Comparison of ENCODE assay signal across 27 cellular contexts in genomic region chr19:35022460-35022859, GRCh38. TPM values are rescaled to one million over a fixed set of nuclear protein-coding genes. Genes with fewer than 3 reads are reported as not detected.
"Had no signal": no experiment of that assay in that cellular context is flagged by ENCODE, and none has a peak within 500 bp of the region (broad histone marks: within the 10 kb centered on the region; RNA-seq: fewer than 3 reads in every experiment).

No MANE protein-coding gene starts in this region.

- H3K9me3 Mint-ChIP-seq: activated CD4-positive, alpha-beta memory T cell treated with anti-CD3 and anti-CD28 coated beads, Interleukin-2, amount 10 ng/mL, durations not matched to agents 7 days and 5 days; naive thymus-derived CD8-positive, alpha-beta T cell; neural progenitor cell; stimulated activated naive CD8-positive, alpha-beta T cell treated with anti-CD3 and anti-CD28 coated beads, Interleukin-15, amount 100 ng/mL, for 72 hours; T-cell; T-helper 2 cell treated with Interferon-gamma antibody and Interleukin-4, amounts not matched to agents 5 μg/mL and 100 μg/mL, for 36 hours had no signal

- DNase-seq: activated CD4-positive, alpha-beta memory T cell treated with anti-CD3 and anti-CD28 coated beads, Interleukin-2, amount 10 ng/mL, durations not matched to agents 7 days and 5 days; activated CD4-positive, alpha-beta T cell treated with anti-CD3 and anti-CD28 coated beads for 48 hours; activated CD8-positive, alpha-beta memory T cell treated with anti-CD3 and anti-CD28 coated beads, Interleukin-2, amount 10 ng/mL, durations not matched to agents 7 days and 5 days; activated effector memory CD4-positive, alpha-beta T cell treated with anti-CD3 and anti-CD28 coated beads, Interleukin-2, amount 50 U/mL, for 16 hours; activated naive CD4-positive, alpha-beta T cell treated with anti-CD3 and anti-CD28 coated beads, Interleukin-2, amount 50 U/mL, for 16 hours; central memory CD4-positive, alpha-beta T cell; effector CD4-positive, alpha-beta T cell; foreskin keratinocyte; heart left ventricle; hypothalamus; lower lobe of right lung; mesenchymal stem cell; naive thymus-derived CD8-positive, alpha-beta T cell; posterior cingulate gyrus; right cardiac atrium; stimulated activated CD4-positive, alpha-beta T cell treated with anti-CD3 and anti-CD28 coated beads, Interleukin-4, amount 100 ng/mL, for 1 hour; stimulated activated naive CD8-positive, alpha-beta T cell treated with anti-CD3 and anti-CD28 coated beads, Interleukin-15, amount 100 ng/mL, for 72 hours; substantia nigra; T-cell; thyroid gland; upper lobe of left lung had no signal

- H3K27ac Mint-ChIP-seq: activated CD4-positive, alpha-beta memory T cell treated with anti-CD3 and anti-CD28 coated beads, Interleukin-2, amount 10 ng/mL, durations not matched to agents 7 days and 5 days; activated CD8-positive, alpha-beta memory T cell treated with anti-CD3 and anti-CD28 coated beads, Interleukin-2, amount 10 ng/mL, durations not matched to agents 7 days and 5 days; neural progenitor cell; T-helper 2 cell treated with Interferon-gamma antibody and Interleukin-4, amounts not matched to agents 5 μg/mL and 100 μg/mL, for 36 hours had no signal

- H3K27me3 Mint-ChIP-seq: activated CD4-positive, alpha-beta memory T cell treated with anti-CD3 and anti-CD28 coated beads, Interleukin-2, amount 10 ng/mL, durations not matched to agents 7 days and 5 days; activated CD8-positive, alpha-beta memory T cell treated with anti-CD3 and anti-CD28 coated beads, Interleukin-2, amount 10 ng/mL, durations not matched to agents 7 days and 5 days; naive thymus-derived CD8-positive, alpha-beta T cell; stimulated activated naive CD8-positive, alpha-beta T cell treated with anti-CD3 and anti-CD28 coated beads, Interleukin-15, amount 100 ng/mL, for 72 hours; T-cell had no signal

- H3K27ac ChIP-seq: breast epithelium, esophagus muscularis mucosa, foreskin keratinocyte, heart left ventricle, lower lobe of right lung, neural progenitor cell, thyroid gland, VCaP had no signal

- H3K4me1 ChIP-seq: breast epithelium, esophagus muscularis mucosa, foreskin keratinocyte, neural progenitor cell, thyroid gland had no signal

- H3K9me3 ChIP-seq: breast epithelium, esophagus muscularis mucosa, heart left ventricle, lower lobe of right lung, thyroid gland, upper lobe of left lung had no signal

- H3K4me3 ChIP-seq: breast epithelium, esophagus muscularis mucosa, heart left ventricle, lower lobe of right lung, neural progenitor cell, thyroid gland, upper lobe of left lung had no signal

- H3K4me3 Mint-ChIP-seq: activated CD4-positive, alpha-beta memory T cell treated with anti-CD3 and anti-CD28 coated beads, Interleukin-2, amount 10 ng/mL, durations not matched to agents 7 days and 5 days; activated CD8-positive, alpha-beta memory T cell treated with anti-CD3 and anti-CD28 coated beads, Interleukin-2, amount 10 ng/mL, durations not matched to agents 7 days and 5 days; naive thymus-derived CD8-positive, alpha-beta T cell; neural progenitor cell; stimulated activated naive CD8-positive, alpha-beta T cell treated with anti-CD3 and anti-CD28 coated beads, Interleukin-15, amount 100 ng/mL, for 72 hours; T-cell; T-helper 2 cell treated with Interferon-gamma antibody and Interleukin-4, amounts not matched to agents 5 μg/mL and 100 μg/mL, for 36 hours had no signal

- ATAC-seq: activated CD4-positive, CD25-positive, alpha-beta regulatory T cell treated with anti-CD3 and anti-CD28 coated beads, Interleukin-2, amount 50 U/mL, for 24 hours; activated CD8-positive, alpha-beta memory T cell treated with anti-CD3 and anti-CD28 coated beads, Interleukin-2, amount 10 ng/mL, durations not matched to agents 7 days and 5 days; foreskin keratinocyte; naive thymus-derived CD8-positive, alpha-beta T cell; T-cell had no signal

- H3K27me3 ChIP-seq: breast epithelium, esophagus muscularis mucosa, foreskin keratinocyte, heart left ventricle, neural progenitor cell, thyroid gland, upper lobe of left lung had no signal

- H3K36me3 ChIP-seq: neural progenitor cell had no signal

- H3K4me1 Mint-ChIP-seq: activated CD4-positive, alpha-beta memory T cell treated with anti-CD3 and anti-CD28 coated beads, Interleukin-2, amount 10 ng/mL, durations not matched to agents 7 days and 5 days; activated CD8-positive, alpha-beta memory T cell treated with anti-CD3 and anti-CD28 coated beads, Interleukin-2, amount 10 ng/mL, durations not matched to agents 7 days and 5 days; neural progenitor cell had no signal

RNA-seq across cellular contexts. Expression of gene HPN, which starts 19.1 kb away (rescaled TPM):
- total RNA-seq: activated CD4-positive, alpha-beta memory T cell treated with anti-CD3 and anti-CD28 coated beads, Interleukin-2, amount 10 ng/mL, durations not matched to agents 7 days and 5 days; activated CD8-positive, alpha-beta memory T cell treated with anti-CD3 and anti-CD28 coated beads, Interleukin-2, amount 10 ng/mL, durations not matched to agents 7 days and 5 days; foreskin keratinocyte had no signal
